ENCODE assay signal across 26 cellular contexts in genomic region chr1:247266053-247266452, GRCh38. TPM values are rescaled to one million over a fixed set of nuclear protein-coding genes. Genes with fewer than 3 reads are reported as not detected.
"Had no signal": no experiment of that assay in that cellular context is flagged by ENCODE, and none has a peak within 500 bp of the region (broad histone marks: within the 10 kb centered on the region; RNA-seq: fewer than 3 reads in every experiment).

No MANE protein-coding gene starts in this region.

- H3K36me3 ChIP-seq: left ventricle myocardium inferior, thyroid gland had no signal

- H3K4me1 ChIP-seq: left ventricle myocardium inferior, thyroid gland had no signal

- H3K4me3 ChIP-seq: hepatocyte, left ventricle myocardium inferior, skin epidermis, thyroid gland had no signal

- ATAC-seq: activated naive CD4-positive, alpha-beta T cell treated with anti-CD3 and anti-CD28 coated beads, Interleukin-2, amount 50 U/mL, for 72 hours; activated T-cell treated with anti-CD3 and anti-CD28 coated beads, Interleukin-2, amount 50 U/mL, for 72 hours; natural killer cell; right cardiac atrium; stimulated activated naive B cell treated with anti-CD40 and anti-IgM and Interleukin-4, amounts not matched to agents 10 μg/mL and 1 μg/mL and 100 μg/mL, for 72 hours; T-cell had no signal

- H3K4me2 ChIP-seq: hepatocyte had no signal

- H3K79me2 ChIP-seq: hepatocyte had no signal

- H3K27ac ChIP-seq: hepatocyte, left ventricle myocardium inferior, skin epidermis, thyroid gland had no signal

- H3K4me3 Mint-ChIP-seq: activated CD4-positive, alpha-beta memory T cell treated with anti-CD3 and anti-CD28 coated beads, Interleukin-2, amount 10 ng/mL, durations not matched to agents 7 days and 5 days; activated T-cell treated with anti-CD3 and anti-CD28 coated beads, Interleukin-2, amount 50 U/mL, for 72 hours; natural killer cell; stimulated activated naive B cell treated with anti-CD40 and anti-IgM and Interleukin-4, amounts not matched to agents 10 μg/mL and 1 μg/mL and 100 μg/mL, for 72 hours; T-cell had no signal

- DNase-seq: activated CD4-positive, alpha-beta memory T cell treated with anti-CD3 and anti-CD28 coated beads, Interleukin-2, amount 10 ng/mL, durations not matched to agents 7 days and 5 days; activated CD4-positive, alpha-beta T cell treated with anti-CD3 and anti-CD28 coated beads for 4 hours; activated gamma-delta T cell; activated T-cell treated with anti-CD3 and anti-CD28 coated beads, Interleukin-2, amount 50 U/mL, for 72 hours; amygdala; cerebellar nuclear complex; dermis blood vessel endothelial cell; erythroblast; left ventricle myocardium inferior; mesenchymal stem cell; natural killer cell; nucleus accumbens; posterior cingulate gyrus; right cardiac atrium; stimulated activated CD4-positive, alpha-beta T cell treated with anti-CD3 and anti-CD28 coated beads, Interleukin-15, amount 100 ng/mL, for 24 hours; stimulated activated CD4-positive, alpha-beta T cell treated with anti-CD3 and anti-CD28 coated beads, Interleukin-4, amount 100 ng/mL, for 1 hour; stimulated activated naive B cell treated with anti-CD40 and anti-IgM and Interleukin-4, amounts not matched to agents 10 μg/mL and 1 μg/mL and 100 μg/mL, for 72 hours; T-cell; thyroid gland had no signal

- H2AFZ ChIP-seq: hepatocyte had no signal

- H3K9me3 ChIP-seq: thyroid gland had no signal

- H3K4me1 Mint-ChIP-seq: activated CD4-positive, alpha-beta memory T cell treated with anti-CD3 and anti-CD28 coated beads, Interleukin-2, amount 10 ng/mL, durations not matched to agents 7 days and 5 days; natural killer cell; stimulated activated naive B cell treated with anti-CD40 and anti-IgM and Interleukin-4, amounts not matched to agents 10 μg/mL and 1 μg/mL and 100 μg/mL, for 72 hours; T-cell had no signal

- H3K27ac Mint-ChIP-seq: activated CD4-positive, alpha-beta memory T cell treated with anti-CD3 and anti-CD28 coated beads, Interleukin-2, amount 10 ng/mL, durations not matched to agents 7 days and 5 days; activated naive CD4-positive, alpha-beta T cell treated with anti-CD3 and anti-CD28 coated beads, Interleukin-2, amount 50 U/mL, for 72 hours; activated T-cell treated with anti-CD3 and anti-CD28 coated beads, Interleukin-2, amount 50 U/mL, for 72 hours; natural killer cell; stimulated activated naive B cell treated with anti-CD40 and anti-IgM and Interleukin-4, amounts not matched to agents 10 μg/mL and 1 μg/mL and 100 μg/mL, for 72 hours; T-cell had no signal

- H3K27me3 ChIP-seq: hepatocyte, thyroid gland had no signal

RNA-seq across cellular contexts. Expression of gene VN1R5, which starts 10.2 kb away (rescaled TPM):
- total RNA-seq: activated CD4-positive, alpha-beta memory T cell treated with anti-CD3 and anti-CD28 coated beads, Interleukin-2, amount 10 ng/mL, durations not matched to agents 7 days and 5 days; activated naive CD4-positive, alpha-beta T cell treated with anti-CD3 and anti-CD28 coated beads, Interleukin-2, amount 50 U/mL, for 72 hours; activated T-cell treated with anti-CD3 and anti-CD28 coated beads, Interleukin-2, amount 50 U/mL, for 72 hours; dermis blood vessel endothelial cell; glomerular endothelial cell; hepatocyte; left ventricle myocardium inferior; mucosa of gallbladder; natural killer cell; right cardiac atrium; T-cell; thyroid gland; urinary bladder had no signal
- polyA plus RNA-seq: hepatocyte, keratinocyte, right cardiac atrium, urinary bladder had no signal
